ENCODE assay signal across 9 cellular contexts in genomic region chr1:92859400-92860039, GRCh38. TPM values are rescaled to one million over a fixed set of nuclear protein-coding genes. Genes with fewer than 3 reads are reported as not detected.
DNase-seq lines count a peak whose midpoint lies in the region; ATAC-seq and TF ChIP-seq lines count a peak whose summit lies in the region.
"Had no signal": no experiment of that assay in that cellular context is flagged by ENCODE, and none has a peak within 500 bp of the region (broad histone marks: within the 10 kb centered on the region; RNA-seq: fewer than 3 reads in every experiment).

No MANE protein-coding gene starts in this region.

- no peak overlapping the region for H4K8ac ChIP-seq in mesenchymal stem cell (ENCODE audit: low read length)

- peak overlapping the region; percentile 62 for H3K27ac Mint-ChIP-seq in activated naive CD8-positive, alpha-beta T cell treated with anti-CD3 and anti-CD28 coated beads, Interleukin-2, amount 10 ng/mL, durations not matched to agents 7 days and 5 days
- H3K27ac Mint-ChIP-seq: activated B cell treated with CpG ODN at 0.5 μM for 24 hours had no signal

- no peak overlapping the region for H2AK5ac ChIP-seq in mesenchymal stem cell (ENCODE audit: low read length, severe bottlenecking)

- no peak overlapping the region for H2AFZ ChIP-seq in mesenchymal stem cell (ENCODE audit: low read depth, low read length)

- no peak overlapping the region for H3K23ac ChIP-seq in mesenchymal stem cell (ENCODE audit: low read length in 2 of 2)

- TF ChIP-seq POLR2A in vagina (IDR thresholded peaks at IDR 0.05) = no peak

- no peak overlapping the region for H3K18ac ChIP-seq in mesenchymal stem cell (ENCODE audit: low read depth in 1 of 2, low read length in 2 of 2)

- H3K4ac ChIP-seq in mesenchymal stem cell (ENCODE audit: low read depth in 1 of 2, low read length in 2 of 2) = no peak overlapping the region

- WGBS in mesenchymal stem cell = 91% methylated on average over 3 of the region's 7 CpGs

- H3K27ac ChIP-seq in mesenchymal stem cell (ENCODE audit: low read length, poor library complexity, severe bottlenecking) = no peak overlapping the region
- H3K27ac ChIP-seq in vagina = no peak overlapping the region

- no peak overlapping the region for H3K4me2 ChIP-seq in mesenchymal stem cell (ENCODE audit: low read length, poor library complexity, severe bottlenecking)

- H2BK15ac ChIP-seq in mesenchymal stem cell (ENCODE audit: low read depth, poor library complexity, severe bottlenecking) = no peak overlapping the region

- peaks cover 12% of the 10 kb centered on the region for H3K36me3 Mint-ChIP-seq in activated naive CD8-positive, alpha-beta T cell treated with anti-CD3 and anti-CD28 coated beads, Interleukin-2, amount 10 ng/mL, durations not matched to agents 7 days and 5 days

- no peaks in the 10 kb centered on the region for H3K79me1 ChIP-seq in mesenchymal stem cell (replicated peaks; ENCODE audit: low read length, poor library complexity, severe bottlenecking)

- H3K36me3 ChIP-seq in mesenchymal stem cell (ENCODE audit: control insufficient read depth in 1 of 2, insufficient read depth in 2 of 2, low read depth in 1 of 2, low read length in 2 of 2) (no peaks in the 10 kb centered on the region), vagina (no peaks in the 10 kb centered on the region)

- no peak overlapping the region for H2BK120ac ChIP-seq in mesenchymal stem cell (ENCODE audit: low read depth, low read length)

- no peak overlapping the region for H2BK5ac ChIP-seq in mesenchymal stem cell (ENCODE audit: low read depth, low read length, poor library complexity, severe bottlenecking)

- H3K27me3 ChIP-seq in mesenchymal stem cell (ENCODE audit: control insufficient read depth in 1 of 2, insufficient read depth in 1 of 2, low read length in 2 of 2) (no peaks in the 10 kb centered on the region), vagina (no peaks in the 10 kb centered on the region)

- H3K4me1 ChIP-seq in mesenchymal stem cell (ENCODE audit: control insufficient read depth, insufficient read depth, low read depth, low read length) (no peaks in the 10 kb centered on the region), vagina (no peaks in the 10 kb centered on the region)

- no peaks in the 10 kb centered on the region for H3K9me3 Mint-ChIP-seq in activated naive CD8-positive, alpha-beta T cell treated with anti-CD3 and anti-CD28 coated beads, Interleukin-2, amount 10 ng/mL, durations not matched to agents 7 days and 5 days
- H3K9me3 Mint-ChIP-seq: activated B cell treated with CpG ODN at 0.5 μM for 24 hours had no signal

- no peak overlapping the region for H4K91ac ChIP-seq in mesenchymal stem cell (ENCODE audit: low read length)

- no peaks in the 10 kb centered on the region for H3K27me3 Mint-ChIP-seq in activated naive CD8-positive, alpha-beta T cell treated with anti-CD3 and anti-CD28 coated beads, Interleukin-2, amount 10 ng/mL, durations not matched to agents 7 days and 5 days
- H3K27me3 Mint-ChIP-seq: activated B cell treated with CpG ODN at 0.5 μM for 24 hours had no signal

- peak overlapping the region; percentile 62 for H3K9ac ChIP-seq in mesenchymal stem cell (ENCODE audit: low read length)

- no peak overlapping the region for H3K14ac ChIP-seq in mesenchymal stem cell (ENCODE audit: low read length in 2 of 2)

- intact Hi-C loops in Right ventricle myocardium superior (cut with DNase I) = loop anchor here (2.0 kb wide), 1 partner anchor 135 kb away; no protein-coding TSS in a partner anchor
- intact Hi-C loops in cardiac septum (cut with DNase I) = loop anchor here (1.0 to 5.0 kb wide), 4 partner anchors 83 to 203 kb away; partner anchors contain the start of gene DIPK1A
- intact Hi-C loops in vagina (cut with DNase I) = loop anchor here (2.0 kb wide), 1 partner anchor 135 kb away; no protein-coding TSS in a partner anchor

- DNase-seq in Right ventricle myocardium superior (no peak), cardiac septum (ENCODE audit: low spot score) (no peak), mesenchymal stem cell (no peak), vagina (ENCODE audit: extremely low spot score in 2 of 2) (no peak), RKO (ENCODE audit: low spot score) (no peak), HPDE6-E6E7 (ENCODE audit: extremely low spot score) (no peak)
- DNase-seq in activated naive CD8-positive, alpha-beta T cell treated with anti-CD3 and anti-CD28 coated beads, Interleukin-2, amount 10 ng/mL, durations not matched to agents 7 days and 5 days = no peak
- no peak for DNase-seq in stimulated activated naive CD4-positive, alpha-beta T cell (lab: John Stamatoyannopoulos, UW)
- DNase-seq: activated B cell treated with CpG ODN at 0.5 μM for 24 hours had no signal

- H3K9me3 ChIP-seq in mesenchymal stem cell (ENCODE audit: control insufficient read depth, low read length) (peaks cover 4% of the 10 kb centered on the region), vagina (no peaks in the 10 kb centered on the region)

- H3K4me3 ChIP-seq in mesenchymal stem cell (ENCODE audit: insufficient read depth in 1 of 2, low read depth in 1 of 2, low read length in 2 of 2) (no peak overlapping the region), vagina (peak overlapping the region; percentile 9 to 15)

- H3K4me1 Mint-ChIP-seq in activated naive CD8-positive, alpha-beta T cell treated with anti-CD3 and anti-CD28 coated beads, Interleukin-2, amount 10 ng/mL, durations not matched to agents 7 days and 5 days = peaks cover 21% of the 10 kb centered on the region

- POLR2A ChIA-PET in activated naive CD8-positive, alpha-beta T cell treated with anti-CD3 and anti-CD28 coated beads, Interleukin-2, amount 10 ng/mL, durations not matched to agents 7 days and 5 days (lab: Charles Lee) = interaction anchor here (0.7 to 3.7 kb wide), 4 partner anchors 28 to 134 kb away, joined by 3 to 36 read pairs (median 3); partner anchors contain the start of genes DIPK1A and RPL5

- peak overlapping the region; percentile 59 for H3K4me3 Mint-ChIP-seq in activated naive CD8-positive, alpha-beta T cell treated with anti-CD3 and anti-CD28 coated beads, Interleukin-2, amount 10 ng/mL, durations not matched to agents 7 days and 5 days
- H3K4me3 Mint-ChIP-seq: activated B cell treated with CpG ODN at 0.5 μM for 24 hours had no signal

- H2BK12ac ChIP-seq in mesenchymal stem cell (ENCODE audit: low read length in 2 of 2) = no peak overlapping the region

- no peak for TF ChIP-seq CTCF in vagina (IDR thresholded peaks at IDR 0.05)

- peak; percentile 32 for ATAC-seq in Right ventricle myocardium superior (ENCODE audit: poor library complexity)
- ATAC-seq in activated naive CD8-positive, alpha-beta T cell treated with anti-CD3 and anti-CD28 coated beads, Interleukin-2, amount 10 ng/mL, durations not matched to agents 7 days and 5 days (ENCODE audit: low read depth) = no peak

RNA-seq across cellular contexts. Expression of gene RPL5, which starts 27.7 kb away (rescaled TPM):
- 543 TPM for total RNA-seq in Right ventricle myocardium superior
- 455 TPM for total RNA-seq in cardiac septum
- 100 to 1,000 TPM; 809 to 885 TPM for total RNA-seq in activated naive CD8-positive, alpha-beta T cell treated with anti-CD3 and anti-CD28 coated beads, Interleukin-2, amount 10 ng/mL, durations not matched to agents 7 days and 5 days
- 3,583 TPM for polyA plus RNA-seq in mesenchymal stem cell (2013, experiment 1 of 2)
- polyA plus RNA-seq in mesenchymal stem cell (2013, experiment 2 of 2) = 3,853 TPM
- 1,502 TPM for total RNA-seq in vagina

Comparison
In these comparisons a context has a peak if more than half of its experiments do, and no peak if none do; other contexts are left out.
1. H3K4me3 ChIP-seq: peak in vagina (2 of 2); none in mesenchymal stem cell (0 of 2).